Comparison of ENCODE assay signal across 8 cellular contexts in the genomic region with DNA sequence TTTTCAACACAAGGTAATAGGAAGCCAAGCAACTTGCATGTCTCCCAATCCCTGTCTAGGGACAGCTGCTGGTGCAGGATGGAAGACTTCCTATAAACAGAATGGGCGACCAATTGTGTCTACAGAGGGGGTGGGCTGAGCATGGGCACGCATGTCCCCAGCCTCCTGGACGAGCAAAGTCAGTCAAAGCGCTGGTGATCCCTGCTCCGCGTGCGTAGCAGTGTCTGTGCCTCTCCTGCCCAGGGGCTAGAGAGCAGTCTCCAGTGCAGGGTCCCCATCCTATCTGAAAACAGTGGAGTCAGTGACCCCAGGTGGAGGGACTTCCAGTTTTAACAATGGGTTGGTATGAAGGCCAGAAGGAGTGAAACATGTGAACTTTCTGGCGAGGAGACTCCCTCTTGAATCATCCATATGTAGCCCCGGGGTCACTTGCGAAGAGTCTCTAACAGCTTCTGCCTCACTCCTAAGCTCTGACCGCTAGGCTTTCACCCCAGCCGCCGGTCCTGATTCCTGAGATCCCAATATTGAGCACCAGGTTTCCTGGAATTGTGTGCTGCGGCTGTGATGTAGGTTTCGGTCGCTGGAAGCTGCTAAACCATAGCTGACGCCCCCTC. TPM values are rescaled to one million over a fixed set of nuclear protein-coding genes. Genes with fewer than 3 reads are reported as not detected.
DNase-seq lines count a peak whose midpoint lies in the region; ATAC-seq and TF ChIP-seq lines count a peak whose summit lies in the region.

No MANE protein-coding gene starts in this region.

- H3K27me3 Mint-ChIP-seq in CD4-positive, alpha-beta memory T cell: no peaks in the 10 kb centered on the region

- peaks cover 0 to 2% (median 0%) of the 10 kb centered on the region in 8 donors for H3K9me3 Mint-ChIP-seq in CD4-positive, alpha-beta memory T cell

- peak overlapping the region; percentile 54 for H3K27ac ChIP-seq in CD4-positive, alpha-beta memory T cell (ENCODE audit: low read depth, low read length)
- H3K27ac ChIP-seq in Panc1 (ENCODE audit: low read length): peak overlapping the region; percentile 85

- H3K4me1 Mint-ChIP-seq in CD4-positive, alpha-beta memory T cell: peaks cover 39 to 75% (median 56%) of the 10 kb centered on the region in 4 donors

- POLR2A ChIA-PET in CD4-positive, alpha-beta memory T cell (lab: Charles Lee; ENCODE audit: partially characterized antibody): interaction anchor here (0.6 to 2.5 kb wide), 28 partner anchors 8 to 569 kb away, joined by 3 to 43 read pairs (median 8); partner anchors contain the start of genes EPHA1, FAM131B and GSTK1
- POLR2A ChIA-PET in Panc1 (lab: Charles Lee): no interaction called here

- H3K27me3 ChIP-seq in CD4-positive, alpha-beta memory T cell (ENCODE audit: insufficient read depth, low read length): no peaks in the 10 kb centered on the region
- no peaks in the 10 kb centered on the region for H3K27me3 ChIP-seq in Panc1 (ENCODE audit: control insufficient read depth, insufficient read depth, low read length)

- peak overlapping the region; percentile 83 to 98 (median 95) for H3K27ac Mint-ChIP-seq in CD4-positive, alpha-beta memory T cell

- H3K4me3 ChIP-seq in CD4-positive, alpha-beta memory T cell (ENCODE audit: low read length in 2 of 2): peak overlapping the region in 1 of 2 donors; percentile 82
- H3K4me3 ChIP-seq in Panc1 (ENCODE audit: low read depth in 2 of 2, low read length in 2 of 2): peak overlapping the region; percentile 97 to 98
- H3K4me3 ChIP-seq in epithelial cell of esophagus (ENCODE audit: low read length): peak overlapping the region; percentile 14

- DNase-seq in CD4-positive, alpha-beta memory T cell: no peak
- DNase-seq in Panc1 (ENCODE audit: low read depth, low spot score) (no peak), epithelial cell of esophagus (ENCODE audit: low read depth) (no peak), pons (ENCODE audit: low spot score) (peak; percentile 56), islet precursor cell (no peak), SKM-1 (lab: John Stamatoyannopoulos, UW; ENCODE audit: unreplicated experiment) (no peak)

- ATAC-seq in Panc1: no peak
- ATAC-seq in HG03342 (IDR thresholded peaks at IDR 0.05; ENCODE audit: unreplicated experiment): no peak
- no peak for ATAC-seq in HG03354 (IDR thresholded peaks at IDR 0.05; ENCODE audit: poor library complexity, severe bottlenecking, unreplicated experiment)

- in situ Hi-C loops in Panc1 (cut with HindIII; ENCODE audit: low pct_unique_long_range_greater_than_20kb, low sequenced_read_pairs): no loop called here

- peaks cover 44% of the 10 kb centered on the region for H3K4me1 ChIP-seq in CD4-positive, alpha-beta memory T cell (ENCODE audit: insufficient read depth, low read length)
- H3K4me1 ChIP-seq in Panc1 (ENCODE audit: control insufficient read depth, insufficient read depth, low read length): peaks cover 24% of the 10 kb centered on the region

- H3K36me3 Mint-ChIP-seq in CD4-positive, alpha-beta memory T cell: peaks cover 9 to 33% of the 10 kb centered on the region in 2 donors

- H3K36me3 ChIP-seq in CD4-positive, alpha-beta memory T cell (ENCODE audit: insufficient read depth, low read length): peaks cover 7% of the 10 kb centered on the region
- H3K36me3 ChIP-seq in Panc1 (ENCODE audit: control insufficient read depth, insufficient read depth, low read length): peaks cover 5% of the 10 kb centered on the region

- TSS peak; percentile 88 for BruUV-seq in Panc1 (replicated peaks; lab: Mats Ljungman, UMichigan)

- CTCF ChIA-PET in CD4-positive, alpha-beta memory T cell (lab: Charles Lee; ENCODE audit: partially characterized antibody): interaction anchor here (0.7 to 3.8 kb wide), 16 partner anchors 8 to 130 kb away, joined by 3 to 40 read pairs (median 4); partner anchors contain the start of gene GSTK1
- CTCF ChIA-PET in Panc1 (lab: Charles Lee): interaction anchor here (0.6 to 0.9 kb wide), 2 partner anchors 24 to 82 kb away, joined by 3 to 8 read pairs; partner anchors contain the start of gene GSTK1

- no peaks in the 10 kb centered on the region for H3K9me3 ChIP-seq in CD4-positive, alpha-beta memory T cell (ENCODE audit: control insufficient read depth in 1 of 2, low read length in 2 of 2)
- peaks cover 4% of the 10 kb centered on the region; the same call in 1 of the 2 replicates for H3K9me3 ChIP-seq in Panc1 (ENCODE audit: control insufficient read depth, insufficient read depth, low read depth, low read length)

- TF ChIP-seq CTCF in Panc1 (IDR thresholded peaks at IDR 0.05) (no peak), epithelial cell of esophagus (IDR thresholded peaks at IDR 0.05; ENCODE audit: insufficient read depth, low read depth, low read length, missing control alignments) (no peak)

- H3K4me3 Mint-ChIP-seq in CD4-positive, alpha-beta memory T cell: peak overlapping the region; percentile 92 to 99 (median 96)

- intact Hi-C loops in CD4-positive, alpha-beta memory T cell (cut with micrococcal nuclease): no loop called here
- intact Hi-C loops in Panc1 (cut with micrococcal nuclease; ENCODE audit: unreplicated experiment): no loop called here

RNA-seq across cellular contexts. Expression of gene CASP2, which starts 0.7 kb away (rescaled TPM):
- 10 to 100 TPM; 94.3 to 96.1 TPM for total RNA-seq in CD4-positive, alpha-beta memory T cell
- 10 to 100 TPM in 1 of 2 donors, 1 to 10 TPM in 1; 5.3 to 29.2 TPM for polyA plus RNA-seq in CD4-positive, alpha-beta memory T cell
- total RNA-seq in Panc1 (2021; ENCODE audit: unreplicated experiment): 47.4 TPM
- polyA plus RNA-seq in Panc1 (2012; ENCODE audit: insufficient read length): 18.7 TPM

RNA-seq across cellular contexts. Expression of gene TMEM139, which starts 2.7 kb away (rescaled TPM):
- total RNA-seq in CD4-positive, alpha-beta memory T cell: 1 to 10 TPM in 1 of 2 experiments, under 1 TPM in 1; 0.61 to 1.8 TPM
- polyA plus RNA-seq in CD4-positive, alpha-beta memory T cell: 1 to 10 TPM; 1.0 to 2.1 TPM
- total RNA-seq in Panc1 (2021; ENCODE audit: unreplicated experiment): 2.0 TPM
- 2.4 TPM for polyA plus RNA-seq in Panc1 (2012; ENCODE audit: insufficient read length)

RNA-seq across cellular contexts. Expression of gene GSTK1, which starts 24.2 kb away (rescaled TPM):
- total RNA-seq in CD4-positive, alpha-beta memory T cell: 100 to 1,000 TPM; 469 to 482 TPM
- 100 to 1,000 TPM; 692 to 748 TPM for polyA plus RNA-seq in CD4-positive, alpha-beta memory T cell
- 100 TPM for total RNA-seq in Panc1 (2021; ENCODE audit: unreplicated experiment)
- 94.9 TPM for polyA plus RNA-seq in Panc1 (2012; ENCODE audit: insufficient read length)

RNA-seq across cellular contexts. Expression of gene CLCN1, which starts 28.5 kb away (rescaled TPM):
- not detected for total RNA-seq in CD4-positive, alpha-beta memory T cell
- polyA plus RNA-seq in CD4-positive, alpha-beta memory T cell: under 1 TPM in 1 of 2 donors, not detected in 1; 0.06 TPM
- 0.15 TPM for total RNA-seq in Panc1 (2021; ENCODE audit: unreplicated experiment)
- polyA plus RNA-seq in Panc1 (2012; ENCODE audit: insufficient read length): 0.21 TPM
